In genomic region chr19:49086296-49086695, GRCh38 we compare ENCODE assay signal across 8 cellular contexts. TPM values are rescaled to one million over a fixed set of nuclear protein-coding genes. Genes with fewer than 3 reads are reported as not detected.
A peak's percentile ranks its signal among the peaks of the same experiment; 100 is the strongest.
DNase-seq lines count a peak whose midpoint lies in the region; ATAC-seq, FAIRE-seq and TF ChIP-seq lines count a peak whose summit lies in the region.

No MANE protein-coding gene starts in this region.

- H3K27me3 Mint-ChIP-seq in naive thymus-derived CD8-positive, alpha-beta T cell: peaks cover 0 to 8% (median 2%) of the 10 kb centered on the region in 5 donors

- FAIRE-seq in RCC 7860 (lab: Jason Lieb, UNC): no peak

- peaks cover 19% of the 10 kb centered on the region; the same call in 1 of the 2 replicates for H3K36me3 ChIP-seq in KMS-11 (ENCODE audit: insufficient read depth)

- H3K4me2 ChIP-seq in KMS-11: peak overlapping the region; percentile 95

- POLR2A ChIA-PET in AG04449 (lab: Yijun Ruan, JAX): no interaction called here
- POLR2A ChIA-PET in naive thymus-derived CD8-positive, alpha-beta T cell (lab: Charles Lee): interaction anchor here (0.7 to 1.4 kb wide), 4 partner anchors 12 to 93 kb away, joined by 3 to 6 read pairs (median 4); partner anchors contain the start of genes GYS1, LIN7B and RUVBL2

- H4K20me1 ChIP-seq in KMS-11 (ENCODE audit: insufficient read depth): peaks cover 30% of the 10 kb centered on the region

- H2AFZ ChIP-seq in KMS-11 (ENCODE audit: low read depth): no peak overlapping the region

- no peaks in the 10 kb centered on the region for H3K27me3 ChIP-seq in KMS-11 (ENCODE audit: insufficient read depth, low read depth)

- no peak for TF ChIP-seq CTCF in AG04449 (IDR thresholded peaks at IDR 0.05; ENCODE audit: insufficient read depth, low read length, missing control alignments)
- no peak for TF ChIP-seq CTCF in KMS-11 (conservative IDR thresholded peaks at IDR 0.05; ENCODE audit: low read depth, low read length)
- TF ChIP-seq CTCF in coronary artery (IDR thresholded peaks at IDR 0.05): no peak

- no peak for ATAC-seq in naive thymus-derived CD8-positive, alpha-beta T cell
- ATAC-seq in HG02759 (IDR thresholded peaks at IDR 0.05; ENCODE audit: unreplicated experiment): no peak
- no peak for ATAC-seq in HG03175 (IDR thresholded peaks at IDR 0.05; ENCODE audit: unreplicated experiment)

- H3K27ac ChIP-seq in KMS-11: peak overlapping the region; percentile 54; the same call in 1 of the 2 replicates
- peak overlapping the region in 1 of 2 donors; percentile 70 for H3K27ac ChIP-seq in coronary artery

- H3K9me3 Mint-ChIP-seq in naive thymus-derived CD8-positive, alpha-beta T cell: peaks cover 0 to 2% (median 0%) of the 10 kb centered on the region in 9 donors

- CTCF ChIA-PET in AG04449 (lab: Yijun Ruan, JAX): interaction anchor here (0.8 to 4.0 kb wide), 4 partner anchors 11 to 113 kb away, joined by 3 to 76 read pairs (median 4); no protein-coding TSS in a partner anchor

- peaks cover 60% of the 10 kb centered on the region for H3K79me2 ChIP-seq in KMS-11 (ENCODE audit: insufficient read depth, low read depth)

- peaks cover 20 to 52% (median 44%) of the 10 kb centered on the region in 4 donors for H3K4me1 Mint-ChIP-seq in naive thymus-derived CD8-positive, alpha-beta T cell

- peak overlapping the region; percentile 85 to 97 (median 94) for H3K4me3 Mint-ChIP-seq in naive thymus-derived CD8-positive, alpha-beta T cell

- DNase-seq in AG04449 (ENCODE audit: low read depth, low spot score) (no peak), coronary artery (ENCODE audit: low spot score) (no peak), SHP77 treated with DMSO at 0.1 percent for 48 hours (lab: John Stamatoyannopoulos, UW) (no peak), RCC 7860 (ENCODE audit: low spot score) (no peak)
- DNase-seq in naive thymus-derived CD8-positive, alpha-beta T cell: no peak

- H3K27ac Mint-ChIP-seq in naive thymus-derived CD8-positive, alpha-beta T cell: peak overlapping the region; percentile 91 to 99 (median 96)

- peaks cover 0 to 52% (median 12%) of the 10 kb centered on the region in 3 donors for H3K36me3 Mint-ChIP-seq in naive thymus-derived CD8-positive, alpha-beta T cell

- H3K4me3 ChIP-seq in AG04449 (ENCODE audit: low read depth, low read length) (peak overlapping the region; percentile 95), KMS-11 (IDR thresholded peaks at IDR 0.05; ENCODE audit: insufficient read depth, low read depth, low read length) (peak overlapping the region; percentile 81), coronary artery (peak overlapping the region; percentile 92)

- peak overlapping the region; percentile 81 for H3K9ac ChIP-seq in KMS-11

- H3K4me1 ChIP-seq in KMS-11 (ENCODE audit: low read depth, poor library complexity, severe bottlenecking): peaks cover 39% of the 10 kb centered on the region

RNA-seq across cellular contexts. Expression of gene SNRNP70, which starts 1.0 kb away (rescaled TPM):
- 100 to 1,000 TPM; 706 to 741 TPM for total RNA-seq in naive thymus-derived CD8-positive, alpha-beta T cell
- 10 to 100 TPM; 42.3 to 63.4 (median 50.2) TPM for polyA plus RNA-seq in naive thymus-derived CD8-positive, alpha-beta T cell

RNA-seq across cellular contexts. Expression of gene KCNA7, which starts 13.8 kb away (rescaled TPM):
- not detected for total RNA-seq in naive thymus-derived CD8-positive, alpha-beta T cell
- not detected for polyA plus RNA-seq in naive thymus-derived CD8-positive, alpha-beta T cell

RNA-seq across cellular contexts. Expression of gene NTF4, which starts 21.7 kb away (rescaled TPM):
- not detected for total RNA-seq in naive thymus-derived CD8-positive, alpha-beta T cell
- polyA plus RNA-seq in naive thymus-derived CD8-positive, alpha-beta T cell: not detected

RNA-seq across cellular contexts. Expression of gene LIN7B, which starts 27.9 kb away (rescaled TPM):
- 10 to 100 TPM; 15.7 to 16.2 TPM for total RNA-seq in naive thymus-derived CD8-positive, alpha-beta T cell
- polyA plus RNA-seq in naive thymus-derived CD8-positive, alpha-beta T cell: 1 to 10 TPM; 5.5 to 9.2 (median 5.6) TPM

RNA-seq across cellular contexts. Expression of gene CGB7, which starts 28.7 kb away (rescaled TPM):
- not detected for total RNA-seq in naive thymus-derived CD8-positive, alpha-beta T cell
- not detected for polyA plus RNA-seq in naive thymus-derived CD8-positive, alpha-beta T cell
